In genomic region chr4:11900277-11900676, GRCh38 we compare ENCODE assay signal across 29 cellular contexts.
"Had no signal": no experiment of that assay in that cellular context is flagged by ENCODE, and none has a peak within 500 bp of the region (broad histone marks: within the 10 kb centered on the region; RNA-seq: fewer than 3 reads in every experiment).

No MANE protein-coding gene starts in this region.

- H3K4me3 ChIP-seq: coronary artery, dorsolateral prefrontal cortex had no signal

- FAIRE-seq: astrocyte, bronchial epithelial cell, frontal cortex had no signal

- H3K36me3 ChIP-seq: brain microvascular endothelial cell, WERI-Rb-1 had no signal

- H3K27me3 ChIP-seq: brain microvascular endothelial cell, dorsolateral prefrontal cortex had no signal

- H3K27ac ChIP-seq: brain microvascular endothelial cell, coronary artery, dorsolateral prefrontal cortex, WERI-Rb-1 had no signal

- DNase-seq: activated B cell treated with CpG ODN at 0.5 μM for 24 hours; activated CD4-positive, alpha-beta T cell treated with anti-CD3 and anti-CD28 coated beads for 48 hours; activated CD4-positive, alpha-beta T cell treated with anti-CD3 and anti-CD28 coated beads, Interleukin-2, amount 50 U/mL, for 1 hour; activated CD4-positive, alpha-beta T cell treated with anti-CD3 and anti-CD28 coated beads, Interleukin-2, amount 50 U/mL, for 48 hours; activated CD8-positive, alpha-beta memory T cell treated with anti-CD3 and anti-CD28 coated beads for 24 hours; activated CD8-positive, alpha-beta T cell treated with anti-CD3 and anti-CD28 coated beads for 36 hours; activated effector memory CD4-positive, alpha-beta T cell treated with Interleukin-2 at 50 U/mL for 16 hours; activated gamma-delta T cell treated with Interleukin-2 at 50 U/mL for 16 hours; activated naive CD4-positive, alpha-beta T cell treated with anti-CD3 and anti-CD28 coated beads, Interleukin-2, amount 50 U/mL, for 16 hours; activated naive CD4-positive, alpha-beta T cell treated with Interleukin-2 at 50 U/mL for 16 hours; activated T-cell treated with anti-CD3 and anti-CD28 coated beads, Interleukin-2, amount 50 U/mL, for 4 hours; amniotic stem cell; anterior cingulate cortex; brain microvascular endothelial cell; dorsolateral prefrontal cortex; effector memory CD4-positive, alpha-beta T cell; endodermal cell; foreskin fibroblast; T-helper 1 cell; T-helper 17 cell; T1000; WERI-Rb-1 had no signal

- ATAC-seq: activated CD4-positive, CD25-positive, alpha-beta regulatory T cell treated with anti-CD3 and anti-CD28 coated beads, Interleukin-2, amount 50 U/mL, for 24 hours; activated CD8-positive, alpha-beta T cell treated with anti-CD3 and anti-CD28 coated beads for 36 hours; activated T-cell treated with anti-CD3 and anti-CD28 coated beads, Interleukin-2, amount 50 U/mL, for 4 hours; activated T-helper 17 cell treated with anti-CD3 and anti-CD28 coated beads, Interleukin-2, amount 50 U/mL, for 72 hours; esophagus mucosa; T-helper 17 cell had no signal
